17 cellular contexts compared by ENCODE assay signal in the genomic region with DNA sequence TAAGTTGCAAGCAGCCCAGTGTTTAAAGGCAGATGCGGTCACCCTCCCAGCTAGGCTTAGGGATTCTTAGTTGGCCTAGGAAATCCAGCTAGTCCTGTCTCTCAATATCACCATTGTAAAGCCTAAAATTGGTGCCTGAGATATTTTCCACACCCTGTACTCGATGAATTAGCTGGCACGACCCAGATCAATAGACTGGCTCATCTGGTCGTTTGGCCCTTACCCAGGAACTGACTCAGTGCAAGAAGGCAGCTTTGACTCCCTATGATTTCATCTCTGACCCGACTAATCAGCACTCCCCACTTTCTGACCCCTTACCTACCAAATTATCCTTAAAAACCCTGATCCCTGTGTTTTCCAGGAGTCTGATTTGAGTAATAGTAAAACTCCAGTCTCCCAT.
"Had no signal": no experiment of that assay in that cellular context is flagged by ENCODE, and none has a peak within 500 bp of the region (broad histone marks: within the 10 kb centered on the region; RNA-seq: fewer than 3 reads in every experiment).

No MANE protein-coding gene starts in this region.

- H3K4me1 Mint-ChIP-seq: brain; nephron; stimulated activated memory B cell treated with anti-CD40 and anti-IgM and Interleukin-4, amounts not matched to agents 10 μg/mL and 1 μg/mL and 100 μg/mL, for 72 hours had no signal

- H3K36me3 ChIP-seq: right atrium auricular region, thyroid gland, uterus had no signal

- ATAC-seq: left ventricle myocardium superior; stimulated activated memory B cell treated with anti-CD40 and anti-IgM and Interleukin-4, amounts not matched to agents 10 μg/mL and 1 μg/mL and 100 μg/mL, for 72 hours had no signal

- H3K27me3 Mint-ChIP-seq: brain; stimulated activated memory B cell treated with anti-CD40 and anti-IgM and Interleukin-4, amounts not matched to agents 10 μg/mL and 1 μg/mL and 100 μg/mL, for 72 hours had no signal

- H3K9me3 ChIP-seq: right atrium auricular region, thyroid gland, uterus had no signal

- H3K4me3 ChIP-seq: right atrium auricular region, thyroid gland, uterus had no signal

- H3K36me3 Mint-ChIP-seq: activated naive CD8-positive, alpha-beta T cell; brain; stimulated activated memory B cell treated with anti-CD40 and anti-IgM and Interleukin-4, amounts not matched to agents 10 μg/mL and 1 μg/mL and 100 μg/mL, for 72 hours had no signal

- H3K4me1 ChIP-seq: right atrium auricular region, uterus had no signal

- H3K27me3 ChIP-seq: right atrium auricular region, thyroid gland, uterus had no signal

- H3K27ac ChIP-seq: right atrium auricular region, thyroid gland, uterus had no signal

- DNase-seq: activated CD4-positive, alpha-beta T cell treated with anti-CD3 and anti-CD28 coated beads, Interleukin-2, amount 50 U/mL, for 1 hour; activated CD8-positive, alpha-beta memory T cell treated with anti-CD3 and anti-CD28 coated beads for 24 hours; activated gamma-delta T cell treated with Interleukin-2 at 50 U/mL for 16 hours; amniotic stem cell; cortex of kidney; effector CD4-positive, alpha-beta T cell; kidney; left ventricle myocardium superior; mesendoderm; stimulated activated CD4-positive, alpha-beta T cell treated with anti-CD3 and anti-CD28 coated beads, Interleukin-2, amount 100 ng/mL, for 48 hours; thyroid gland; uterus had no signal

- H3K27ac Mint-ChIP-seq: activated naive CD8-positive, alpha-beta T cell; brain; nephron; stimulated activated memory B cell treated with anti-CD40 and anti-IgM and Interleukin-4, amounts not matched to agents 10 μg/mL and 1 μg/mL and 100 μg/mL, for 72 hours had no signal

- H3K4me3 Mint-ChIP-seq: activated naive CD8-positive, alpha-beta T cell; brain; nephron; stimulated activated memory B cell treated with anti-CD40 and anti-IgM and Interleukin-4, amounts not matched to agents 10 μg/mL and 1 μg/mL and 100 μg/mL, for 72 hours had no signal
